ENCODE assay signal across 1 cellular context in genomic region chr7:25642849-25643248, GRCh38.
A peak's percentile ranks its signal among the peaks of the same experiment; 100 is the strongest.
TF ChIP-seq lines count a peak whose summit lies in the region.

No MANE protein-coding gene starts in this region.

TF ChIP-seq in K562, 482 proteins besides CTCF, POLR2A, EP300 and RAD21 (continued from another document):
- TF ChIP-seq AFF4 (CRISPR knock-in tag; IDR thresholded peaks at IDR 0.05) (no peak), ARHGAP35 (IDR thresholded peaks at IDR 0.05; ENCODE audit: partially characterized antibody) (no peak), RFX1 (IDR thresholded peaks at IDR 0.05) (no peak), STAT5A (IDR thresholded peaks at IDR 0.05; ENCODE audit: borderline replicate concordance, low read length) (no peak), MEF2A (IDR thresholded peaks at IDR 0.05; ENCODE audit: control insufficient read depth, low read depth, low read length) (no peak), FOSL1 (tag; conservative IDR thresholded peaks at IDR 0.05) (peak; percentile 52; the same call in 1 of the 2 replicates), POLR2G (IDR thresholded peaks at IDR 0.05; ENCODE audit: low read depth, low read length) (no peak), ARID4B (CRISPR knock-in tag; IDR thresholded peaks at IDR 0.05) (no peak), USF2 (CRISPR knock-in tag; IDR thresholded peaks at IDR 0.05) (peak; percentile 35; the same call in 1 of the 2 replicates)
TF ChIP-seq in K562: peak in this region for 2.
